ENCODE assay signal across 28 cellular contexts in genomic region chr17:77923135-77923534, GRCh38.
"Had no signal": no experiment of that assay in that cellular context is flagged by ENCODE, and none has a peak within 500 bp of the region (broad histone marks: within the 10 kb centered on the region; RNA-seq: fewer than 3 reads in every experiment).

No MANE protein-coding gene starts in this region.

- H3K27me3 ChIP-seq: ascending aorta, body of pancreas had no signal

- H3K27me3 Mint-ChIP-seq: activated naive CD4-positive, alpha-beta T cell treated with anti-CD3 and anti-CD28 coated beads, Interleukin-2, amount 50 U/mL, for 24 hours had no signal

- DNase-seq: activated B cell treated with CpG ODN at 0.5 μM for 24 hours; activated CD4-positive, alpha-beta T cell treated with anti-CD3 and anti-CD28 coated beads for 1 hour; activated CD4-positive, alpha-beta T cell treated with anti-CD3 and anti-CD28 coated beads, Interleukin-2, amount 10 ng/mL, durations not matched to agents 24 days and 14 days; activated CD4-positive, alpha-beta T cell treated with anti-CD3 and anti-CD28 coated beads, Interleukin-2, amount 50 U/mL, for 48 hours; activated CD8-positive, alpha-beta memory T cell treated with anti-CD3 and anti-CD28 coated beads, Interleukin-2, amount 10 ng/mL, durations not matched to agents 7 days and 5 days; activated effector memory CD4-positive, alpha-beta T cell treated with Interleukin-2 at 50 U/mL for 16 hours; activated naive CD4-positive, alpha-beta T cell; activated T-cell treated with anti-CD3 and anti-CD28 coated beads, Interleukin-2, amount 50 U/mL, for 24 hours; amniotic stem cell; body of pancreas; NCI-H1092; NCI-H1417; NCI-H1694; NCI-H2029; NCI-H345; NCI-H510A; NCI-H69; NK-92 treated with Interleukin-12 subunit alpha and Interleukin-12 subunit beta, amount 100 ng/mL, for 24 hours; PC-3; SIG-M5; T-cell; T-helper 2 cell; T1000 had no signal

- H3K27ac Mint-ChIP-seq: activated B cell treated with CpG ODN at 0.5 μM for 24 hours; activated CD4-positive, alpha-beta T cell treated with anti-CD3 and anti-CD28 coated beads, Interleukin-2, amount 10 ng/mL, durations not matched to agents 24 days and 14 days; activated CD8-positive, alpha-beta memory T cell treated with anti-CD3 and anti-CD28 coated beads, Interleukin-2, amount 10 ng/mL, durations not matched to agents 7 days and 5 days; activated naive CD4-positive, alpha-beta T cell treated with anti-CD3 and anti-CD28 coated beads, Interleukin-2, amount 50 U/mL, for 24 hours; activated T-cell treated with anti-CD3 and anti-CD28 coated beads, Interleukin-2, amount 50 U/mL, for 24 hours; activated T-helper 1 cell treated with anti-CD3 and anti-CD28 coated beads, Interleukin-12 subunit alpha, Interleukin-12 subunit beta, Interleukin-2, Interleukin-4 antibody, amounts not matched to agents 30 ng/mL and 10 ng/mL and 1 ng/mL, durations not matched to agents 14 hours and 24 hours and 36 hours; T-cell had no signal

- H3K9ac ChIP-seq: KMS-11 had no signal

- H3K4me1 Mint-ChIP-seq: activated CD4-positive, alpha-beta T cell treated with anti-CD3 and anti-CD28 coated beads, Interleukin-2, amount 10 ng/mL, durations not matched to agents 24 days and 14 days; activated CD8-positive, alpha-beta memory T cell treated with anti-CD3 and anti-CD28 coated beads, Interleukin-2, amount 10 ng/mL, durations not matched to agents 7 days and 5 days had no signal

- H3K27ac ChIP-seq: ascending aorta, body of pancreas, KMS-11, SK-N-MC had no signal

- H3K9me3 ChIP-seq: ascending aorta, body of pancreas had no signal

- H3K4me1 ChIP-seq: ascending aorta had no signal

- H3K4me3 ChIP-seq: ascending aorta, body of pancreas, SK-N-MC had no signal

- H3K4me3 Mint-ChIP-seq: activated B cell treated with CpG ODN at 0.5 μM for 24 hours; activated CD4-positive, alpha-beta T cell treated with anti-CD3 and anti-CD28 coated beads, Interleukin-2, amount 10 ng/mL, durations not matched to agents 24 days and 14 days; activated CD8-positive, alpha-beta memory T cell treated with anti-CD3 and anti-CD28 coated beads, Interleukin-2, amount 10 ng/mL, durations not matched to agents 7 days and 5 days; activated naive CD4-positive, alpha-beta T cell treated with anti-CD3 and anti-CD28 coated beads, Interleukin-2, amount 50 U/mL, for 24 hours; activated T-cell treated with anti-CD3 and anti-CD28 coated beads, Interleukin-2, amount 50 U/mL, for 24 hours; activated T-helper 1 cell treated with anti-CD3 and anti-CD28 coated beads, Interleukin-12 subunit alpha, Interleukin-12 subunit beta, Interleukin-2, Interleukin-4 antibody, amounts not matched to agents 30 ng/mL and 10 ng/mL and 1 ng/mL, durations not matched to agents 14 hours and 24 hours and 36 hours; T-cell had no signal

- H3K4me2 ChIP-seq: KMS-11 had no signal

- H3K36me3 ChIP-seq: ascending aorta had no signal

- H3K9me3 Mint-ChIP-seq: activated B cell treated with CpG ODN at 0.5 μM for 24 hours; activated CD4-positive, alpha-beta T cell treated with anti-CD3 and anti-CD28 coated beads, Interleukin-2, amount 10 ng/mL, durations not matched to agents 24 days and 14 days; activated naive CD4-positive, alpha-beta T cell treated with anti-CD3 and anti-CD28 coated beads, Interleukin-2, amount 50 U/mL, for 24 hours; activated T-cell treated with anti-CD3 and anti-CD28 coated beads, Interleukin-2, amount 50 U/mL, for 24 hours; activated T-helper 1 cell treated with anti-CD3 and anti-CD28 coated beads, Interleukin-12 subunit alpha, Interleukin-12 subunit beta, Interleukin-2, Interleukin-4 antibody, amounts not matched to agents 30 ng/mL and 10 ng/mL and 1 ng/mL, durations not matched to agents 14 hours and 24 hours and 36 hours; T-cell had no signal

- H3K36me3 Mint-ChIP-seq: activated CD8-positive, alpha-beta memory T cell treated with anti-CD3 and anti-CD28 coated beads, Interleukin-2, amount 10 ng/mL, durations not matched to agents 7 days and 5 days; T-cell had no signal
